Comparison of ENCODE assay signal across 1 cellular context in genomic region chr17:78979780-78980623, GRCh38.
TF ChIP-seq lines count a peak whose summit lies in the region.

A gene with protein sequence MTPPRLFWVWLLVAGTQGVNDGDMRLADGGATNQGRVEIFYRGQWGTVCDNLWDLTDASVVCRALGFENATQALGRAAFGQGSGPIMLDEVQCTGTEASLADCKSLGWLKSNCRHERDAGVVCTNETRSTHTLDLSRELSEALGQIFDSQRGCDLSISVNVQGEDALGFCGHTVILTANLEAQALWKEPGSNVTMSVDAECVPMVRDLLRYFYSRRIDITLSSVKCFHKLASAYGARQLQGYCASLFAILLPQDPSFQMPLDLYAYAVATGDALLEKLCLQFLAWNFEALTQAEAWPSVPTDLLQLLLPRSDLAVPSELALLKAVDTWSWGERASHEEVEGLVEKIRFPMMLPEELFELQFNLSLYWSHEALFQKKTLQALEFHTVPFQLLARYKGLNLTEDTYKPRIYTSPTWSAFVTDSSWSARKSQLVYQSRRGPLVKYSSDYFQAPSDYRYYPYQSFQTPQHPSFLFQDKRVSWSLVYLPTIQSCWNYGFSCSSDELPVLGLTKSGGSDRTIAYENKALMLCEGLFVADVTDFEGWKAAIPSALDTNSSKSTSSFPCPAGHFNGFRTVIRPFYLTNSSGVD (minus strand): TSS chr17:78979923. CDS start chr17:78977191, 2,732 bp downstream.

TF ChIP-seq in K562, 482 proteins besides CTCF, POLR2A, EP300 and RAD21 (continued from another document and continues in another):
- TF ChIP-seq, protein P1, sequence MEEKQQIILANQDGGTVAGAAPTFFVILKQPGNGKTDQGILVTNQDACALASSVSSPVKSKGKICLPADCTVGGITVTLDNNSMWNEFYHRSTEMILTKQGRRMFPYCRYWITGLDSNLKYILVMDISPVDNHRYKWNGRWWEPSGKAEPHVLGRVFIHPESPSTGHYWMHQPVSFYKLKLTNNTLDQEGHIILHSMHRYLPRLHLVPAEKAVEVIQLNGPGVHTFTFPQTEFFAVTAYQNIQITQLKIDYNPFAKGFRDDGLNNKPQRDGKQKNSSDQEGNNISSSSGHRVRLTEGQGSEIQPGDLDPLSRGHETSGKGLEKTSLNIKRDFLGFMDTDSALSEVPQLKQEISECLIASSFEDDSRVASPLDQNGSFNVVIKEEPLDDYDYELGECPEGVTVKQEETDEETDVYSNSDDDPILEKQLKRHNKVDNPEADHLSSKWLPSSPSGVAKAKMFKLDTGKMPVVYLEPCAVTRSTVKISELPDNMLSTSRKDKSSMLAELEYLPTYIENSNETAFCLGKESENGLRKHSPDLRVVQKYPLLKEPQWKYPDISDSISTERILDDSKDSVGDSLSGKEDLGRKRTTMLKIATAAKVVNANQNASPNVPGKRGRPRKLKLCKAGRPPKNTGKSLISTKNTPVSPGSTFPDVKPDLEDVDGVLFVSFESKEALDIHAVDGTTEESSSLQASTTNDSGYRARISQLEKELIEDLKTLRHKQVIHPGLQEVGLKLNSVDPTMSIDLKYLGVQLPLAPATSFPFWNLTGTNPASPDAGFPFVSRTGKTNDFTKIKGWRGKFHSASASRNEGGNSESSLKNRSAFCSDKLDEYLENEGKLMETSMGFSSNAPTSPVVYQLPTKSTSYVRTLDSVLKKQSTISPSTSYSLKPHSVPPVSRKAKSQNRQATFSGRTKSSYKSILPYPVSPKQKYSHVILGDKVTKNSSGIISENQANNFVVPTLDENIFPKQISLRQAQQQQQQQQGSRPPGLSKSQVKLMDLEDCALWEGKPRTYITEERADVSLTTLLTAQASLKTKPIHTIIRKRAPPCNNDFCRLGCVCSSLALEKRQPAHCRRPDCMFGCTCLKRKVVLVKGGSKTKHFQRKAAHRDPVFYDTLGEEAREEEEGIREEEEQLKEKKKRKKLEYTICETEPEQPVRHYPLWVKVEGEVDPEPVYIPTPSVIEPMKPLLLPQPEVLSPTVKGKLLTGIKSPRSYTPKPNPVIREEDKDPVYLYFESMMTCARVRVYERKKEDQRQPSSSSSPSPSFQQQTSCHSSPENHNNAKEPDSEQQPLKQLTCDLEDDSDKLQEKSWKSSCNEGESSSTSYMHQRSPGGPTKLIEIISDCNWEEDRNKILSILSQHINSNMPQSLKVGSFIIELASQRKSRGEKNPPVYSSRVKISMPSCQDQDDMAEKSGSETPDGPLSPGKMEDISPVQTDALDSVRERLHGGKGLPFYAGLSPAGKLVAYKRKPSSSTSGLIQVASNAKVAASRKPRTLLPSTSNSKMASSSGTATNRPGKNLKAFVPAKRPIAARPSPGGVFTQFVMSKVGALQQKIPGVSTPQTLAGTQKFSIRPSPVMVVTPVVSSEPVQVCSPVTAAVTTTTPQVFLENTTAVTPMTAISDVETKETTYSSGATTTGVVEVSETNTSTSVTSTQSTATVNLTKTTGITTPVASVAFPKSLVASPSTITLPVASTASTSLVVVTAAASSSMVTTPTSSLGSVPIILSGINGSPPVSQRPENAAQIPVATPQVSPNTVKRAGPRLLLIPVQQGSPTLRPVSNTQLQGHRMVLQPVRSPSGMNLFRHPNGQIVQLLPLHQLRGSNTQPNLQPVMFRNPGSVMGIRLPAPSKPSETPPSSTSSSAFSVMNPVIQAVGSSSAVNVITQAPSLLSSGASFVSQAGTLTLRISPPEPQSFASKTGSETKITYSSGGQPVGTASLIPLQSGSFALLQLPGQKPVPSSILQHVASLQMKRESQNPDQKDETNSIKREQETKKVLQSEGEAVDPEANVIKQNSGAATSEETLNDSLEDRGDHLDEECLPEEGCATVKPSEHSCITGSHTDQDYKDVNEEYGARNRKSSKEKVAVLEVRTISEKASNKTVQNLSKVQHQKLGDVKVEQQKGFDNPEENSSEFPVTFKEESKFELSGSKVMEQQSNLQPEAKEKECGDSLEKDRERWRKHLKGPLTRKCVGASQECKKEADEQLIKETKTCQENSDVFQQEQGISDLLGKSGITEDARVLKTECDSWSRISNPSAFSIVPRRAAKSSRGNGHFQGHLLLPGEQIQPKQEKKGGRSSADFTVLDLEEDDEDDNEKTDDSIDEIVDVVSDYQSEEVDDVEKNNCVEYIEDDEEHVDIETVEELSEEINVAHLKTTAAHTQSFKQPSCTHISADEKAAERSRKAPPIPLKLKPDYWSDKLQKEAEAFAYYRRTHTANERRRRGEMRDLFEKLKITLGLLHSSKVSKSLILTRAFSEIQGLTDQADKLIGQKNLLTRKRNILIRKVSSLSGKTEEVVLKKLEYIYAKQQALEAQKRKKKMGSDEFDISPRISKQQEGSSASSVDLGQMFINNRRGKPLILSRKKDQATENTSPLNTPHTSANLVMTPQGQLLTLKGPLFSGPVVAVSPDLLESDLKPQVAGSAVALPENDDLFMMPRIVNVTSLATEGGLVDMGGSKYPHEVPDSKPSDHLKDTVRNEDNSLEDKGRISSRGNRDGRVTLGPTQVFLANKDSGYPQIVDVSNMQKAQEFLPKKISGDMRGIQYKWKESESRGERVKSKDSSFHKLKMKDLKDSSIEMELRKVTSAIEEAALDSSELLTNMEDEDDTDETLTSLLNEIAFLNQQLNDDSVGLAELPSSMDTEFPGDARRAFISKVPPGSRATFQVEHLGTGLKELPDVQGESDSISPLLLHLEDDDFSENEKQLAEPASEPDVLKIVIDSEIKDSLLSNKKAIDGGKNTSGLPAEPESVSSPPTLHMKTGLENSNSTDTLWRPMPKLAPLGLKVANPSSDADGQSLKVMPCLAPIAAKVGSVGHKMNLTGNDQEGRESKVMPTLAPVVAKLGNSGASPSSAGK (IDR thresholded peaks at IDR 0.05): no peak
- TF ChIP-seq, protein P2, sequence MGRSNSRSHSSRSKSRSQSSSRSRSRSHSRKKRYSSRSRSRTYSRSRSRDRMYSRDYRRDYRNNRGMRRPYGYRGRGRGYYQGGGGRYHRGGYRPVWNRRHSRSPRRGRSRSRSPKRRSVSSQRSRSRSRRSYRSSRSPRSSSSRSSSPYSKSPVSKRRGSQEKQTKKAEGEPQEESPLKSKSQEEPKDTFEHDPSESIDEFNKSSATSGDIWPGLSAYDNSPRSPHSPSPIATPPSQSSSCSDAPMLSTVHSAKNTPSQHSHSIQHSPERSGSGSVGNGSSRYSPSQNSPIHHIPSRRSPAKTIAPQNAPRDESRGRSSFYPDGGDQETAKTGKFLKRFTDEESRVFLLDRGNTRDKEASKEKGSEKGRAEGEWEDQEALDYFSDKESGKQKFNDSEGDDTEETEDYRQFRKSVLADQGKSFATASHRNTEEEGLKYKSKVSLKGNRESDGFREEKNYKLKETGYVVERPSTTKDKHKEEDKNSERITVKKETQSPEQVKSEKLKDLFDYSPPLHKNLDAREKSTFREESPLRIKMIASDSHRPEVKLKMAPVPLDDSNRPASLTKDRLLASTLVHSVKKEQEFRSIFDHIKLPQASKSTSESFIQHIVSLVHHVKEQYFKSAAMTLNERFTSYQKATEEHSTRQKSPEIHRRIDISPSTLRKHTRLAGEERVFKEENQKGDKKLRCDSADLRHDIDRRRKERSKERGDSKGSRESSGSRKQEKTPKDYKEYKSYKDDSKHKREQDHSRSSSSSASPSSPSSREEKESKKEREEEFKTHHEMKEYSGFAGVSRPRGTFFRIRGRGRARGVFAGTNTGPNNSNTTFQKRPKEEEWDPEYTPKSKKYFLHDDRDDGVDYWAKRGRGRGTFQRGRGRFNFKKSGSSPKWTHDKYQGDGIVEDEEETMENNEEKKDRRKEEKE (IDR thresholded peaks at IDR 0.05; ENCODE audit: borderline replicate concordance in 1 of 2, control insufficient read depth in 1 of 2, low read depth in 2 of 2, low read length in 1 of 2): no peak
- TF ChIP-seq USF1 (CRISPR knock-in tag; IDR thresholded peaks at IDR 0.05) (peak; percentile 58), RAD51 (IDR thresholded peaks at IDR 0.05; ENCODE audit: borderline replicate concordance, low read depth) (peak; percentile 56; the same call in 1 of the 2 replicates), TCFL5 (CRISPR knock-in tag; conservative IDR thresholded peaks at IDR 0.05) (no peak), TCF7 (IDR thresholded peaks at IDR 0.05; ENCODE audit: borderline replicate concordance) (no peak), ZNF77 (CRISPR knock-in tag; IDR thresholded peaks at IDR 0.05) (no peak), XRCC3 (IDR thresholded peaks at IDR 0.05) (no peak), C11orf30 (IDR thresholded peaks at IDR 0.05; ENCODE audit: low read depth) (no peak), ZNF512 (tag; IDR thresholded peaks at IDR 0.05) (no peak), YBX1 (IDR thresholded peaks at IDR 0.05) (no peak), ZNF253 (CRISPR knock-in tag; conservative IDR thresholded peaks at IDR 0.05) (no peak), ZC3H8 (IDR thresholded peaks at IDR 0.05) (no peak), ZNF395 (CRISPR knock-in tag; IDR thresholded peaks at IDR 0.05) (peak; percentile 49; the same call in 1 of the 2 replicates), SRSF7 (optimal IDR thresholded peaks at IDR 0.05; ENCODE audit: low read depth, low read length) (no peak), EWSR1 (IDR thresholded peaks at IDR 0.05; ENCODE audit: borderline replicate concordance, low read depth, partially characterized antibody) (no peak), ZNF75A (CRISPR knock-in tag; IDR thresholded peaks at IDR 0.05) (no peak), NCOA4 (IDR thresholded peaks at IDR 0.05; ENCODE audit: partially characterized antibody) (no peak), TAF15 (IDR thresholded peaks at IDR 0.05; ENCODE audit: low read depth, low read length) (no peak), COPS2 (conservative IDR thresholded peaks at IDR 0.05) (no peak), CBX5 (IDR thresholded peaks at IDR 0.05; ENCODE audit: borderline replicate concordance, low read depth) (no peak), MCM7 (IDR thresholded peaks at IDR 0.05) (no peak), CCAR2 (IDR thresholded peaks at IDR 0.05; ENCODE audit: low read depth, low read length) (no peak), BRF1 (IDR thresholded peaks at IDR 0.05; ENCODE audit: borderline replicate concordance, extremely low read depth, insufficient read length) (no peak), SMARCB1 (IDR thresholded peaks at IDR 0.05; ENCODE audit: insufficient read length, low read depth) (no peak), BCOR (IDR thresholded peaks at IDR 0.05) (no peak)
- TF ChIP-seq, protein P3, sequence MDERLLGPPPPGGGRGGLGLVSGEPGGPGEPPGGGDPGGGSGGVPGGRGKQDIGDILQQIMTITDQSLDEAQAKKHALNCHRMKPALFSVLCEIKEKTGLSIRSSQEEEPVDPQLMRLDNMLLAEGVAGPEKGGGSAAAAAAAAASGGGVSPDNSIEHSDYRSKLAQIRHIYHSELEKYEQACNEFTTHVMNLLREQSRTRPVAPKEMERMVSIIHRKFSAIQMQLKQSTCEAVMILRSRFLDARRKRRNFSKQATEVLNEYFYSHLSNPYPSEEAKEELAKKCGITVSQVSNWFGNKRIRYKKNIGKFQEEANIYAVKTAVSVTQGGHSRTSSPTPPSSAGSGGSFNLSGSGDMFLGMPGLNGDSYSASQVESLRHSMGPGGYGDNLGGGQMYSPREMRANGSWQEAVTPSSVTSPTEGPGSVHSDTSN (CRISPR knock-in tag; IDR thresholded peaks at IDR 0.05; ENCODE audit: low read depth): no peak
- TF ChIP-seq, protein P3 (tag; conservative IDR thresholded peaks at IDR 0.05; ENCODE audit: low read depth): no peak
- TF ChIP-seq, protein P4, sequence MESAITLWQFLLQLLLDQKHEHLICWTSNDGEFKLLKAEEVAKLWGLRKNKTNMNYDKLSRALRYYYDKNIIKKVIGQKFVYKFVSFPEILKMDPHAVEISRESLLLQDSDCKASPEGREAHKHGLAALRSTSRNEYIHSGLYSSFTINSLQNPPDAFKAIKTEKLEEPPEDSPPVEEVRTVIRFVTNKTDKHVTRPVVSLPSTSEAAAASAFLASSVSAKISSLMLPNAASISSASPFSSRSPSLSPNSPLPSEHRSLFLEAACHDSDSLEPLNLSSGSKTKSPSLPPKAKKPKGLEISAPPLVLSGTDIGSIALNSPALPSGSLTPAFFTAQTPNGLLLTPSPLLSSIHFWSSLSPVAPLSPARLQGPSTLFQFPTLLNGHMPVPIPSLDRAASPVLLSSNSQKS (CRISPR knock-in tag; IDR thresholded peaks at IDR 0.05): no peak
- TF ChIP-seq, protein P5, sequence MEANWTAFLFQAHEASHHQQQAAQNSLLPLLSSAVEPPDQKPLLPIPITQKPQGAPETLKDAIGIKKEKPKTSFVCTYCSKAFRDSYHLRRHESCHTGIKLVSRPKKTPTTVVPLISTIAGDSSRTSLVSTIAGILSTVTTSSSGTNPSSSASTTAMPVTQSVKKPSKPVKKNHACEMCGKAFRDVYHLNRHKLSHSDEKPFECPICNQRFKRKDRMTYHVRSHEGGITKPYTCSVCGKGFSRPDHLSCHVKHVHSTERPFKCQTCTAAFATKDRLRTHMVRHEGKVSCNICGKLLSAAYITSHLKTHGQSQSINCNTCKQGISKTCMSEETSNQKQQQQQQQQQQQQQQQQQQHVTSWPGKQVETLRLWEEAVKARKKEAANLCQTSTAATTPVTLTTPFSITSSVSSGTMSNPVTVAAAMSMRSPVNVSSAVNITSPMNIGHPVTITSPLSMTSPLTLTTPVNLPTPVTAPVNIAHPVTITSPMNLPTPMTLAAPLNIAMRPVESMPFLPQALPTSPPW (CRISPR knock-in tag; IDR thresholded peaks at IDR 0.05): 0 out of 2 replicates have a peak, but pooled peaks have one; percentile 11
